In genomic region chr2:142065700-142066099, GRCh38 we compare ENCODE assay signal across 25 cellular contexts.
"Had no signal": no experiment of that assay in that cellular context is flagged by ENCODE, and none has a peak within 500 bp of the region (broad histone marks: within the 10 kb centered on the region; RNA-seq: fewer than 3 reads in every experiment).

No MANE protein-coding gene starts in this region.

- H3K4me3 ChIP-seq: body of pancreas, cardiac muscle cell, gastrocnemius medialis, left ventricle myocardium inferior, neural progenitor cell, stomach, thoracic aorta, vagina had no signal

- DNase-seq: activated CD8-positive, alpha-beta memory T cell treated with anti-CD3 and anti-CD28 coated beads, Interleukin-2, amount 50 U/mL, for 4 hours; activated naive CD4-positive, alpha-beta T cell; activated T-cell treated with anti-CD3 and anti-CD28 coated beads, Interleukin-2, amount 50 U/mL, for 24 hours; body of pancreas; dermis blood vessel endothelial cell; effector memory CD8-positive, alpha-beta T cell; gastrocnemius medialis; hypothalamus; left ventricle myocardium inferior; naive thymus-derived CD8-positive, alpha-beta T cell; posterior cingulate gyrus; small intestine; stimulated activated CD4-positive, alpha-beta T cell treated with anti-CD3 and anti-CD28 coated beads, Interleukin-15, amount 100 ng/mL, for 24 hours; stomach; T-helper 9 cell had no signal

- H3K9me3 Mint-ChIP-seq: activated T-helper 2 cell treated with anti-CD3 and anti-CD28 coated beads, Interferon-gamma antibody, Interleukin-2, Interleukin-4, amounts not matched to agents 10 μg/mL and 5 μg/mL and 100 μg/mL, durations not matched to agents 14 hours and 24 hours and 36 hours; mesothelial cell of epicardium; neural progenitor cell; stimulated activated memory B cell treated with anti-CD40 and anti-IgM and Interleukin-4, amounts not matched to agents 10 μg/mL and 1 μg/mL and 100 μg/mL, for 72 hours; type B pancreatic cell; WTC11 had no signal

- H3K27ac Mint-ChIP-seq: activated naive CD8-positive, alpha-beta T cell; activated T-cell treated with anti-CD3 and anti-CD28 coated beads, Interleukin-2, amount 50 U/mL, for 24 hours; activated T-helper 2 cell treated with anti-CD3 and anti-CD28 coated beads, Interferon-gamma antibody, Interleukin-2, Interleukin-4, amounts not matched to agents 10 μg/mL and 5 μg/mL and 100 μg/mL, durations not matched to agents 14 hours and 24 hours and 36 hours; effector memory CD8-positive, alpha-beta T cell; mesothelial cell of epicardium; naive thymus-derived CD8-positive, alpha-beta T cell; neural progenitor cell; stimulated activated memory B cell treated with anti-CD40 and anti-IgM and Interleukin-4, amounts not matched to agents 10 μg/mL and 1 μg/mL and 100 μg/mL, for 72 hours; type B pancreatic cell; WTC11 had no signal

- H3K4me1 Mint-ChIP-seq: naive thymus-derived CD8-positive, alpha-beta T cell; neural progenitor cell; stimulated activated memory B cell treated with anti-CD40 and anti-IgM and Interleukin-4, amounts not matched to agents 10 μg/mL and 1 μg/mL and 100 μg/mL, for 72 hours; WTC11 had no signal

- H3K27me3 Mint-ChIP-seq: activated naive CD8-positive, alpha-beta T cell; activated T-cell treated with anti-CD3 and anti-CD28 coated beads, Interleukin-2, amount 50 U/mL, for 24 hours; effector memory CD8-positive, alpha-beta T cell; naive thymus-derived CD8-positive, alpha-beta T cell; stimulated activated memory B cell treated with anti-CD40 and anti-IgM and Interleukin-4, amounts not matched to agents 10 μg/mL and 1 μg/mL and 100 μg/mL, for 72 hours had no signal

- H3K4me3 Mint-ChIP-seq: activated naive CD8-positive, alpha-beta T cell; activated T-cell treated with anti-CD3 and anti-CD28 coated beads, Interleukin-2, amount 50 U/mL, for 24 hours; effector memory CD8-positive, alpha-beta T cell; mesothelial cell of epicardium; naive thymus-derived CD8-positive, alpha-beta T cell; neural progenitor cell; stimulated activated memory B cell treated with anti-CD40 and anti-IgM and Interleukin-4, amounts not matched to agents 10 μg/mL and 1 μg/mL and 100 μg/mL, for 72 hours; type B pancreatic cell; WTC11 had no signal

- H3K36me3 Mint-ChIP-seq: activated naive CD8-positive, alpha-beta T cell; mesothelial cell of epicardium; naive thymus-derived CD8-positive, alpha-beta T cell; neural progenitor cell; stimulated activated memory B cell treated with anti-CD40 and anti-IgM and Interleukin-4, amounts not matched to agents 10 μg/mL and 1 μg/mL and 100 μg/mL, for 72 hours; type B pancreatic cell; WTC11 had no signal
